ENCODE assay signal across 1 cellular context in the genomic region with DNA sequence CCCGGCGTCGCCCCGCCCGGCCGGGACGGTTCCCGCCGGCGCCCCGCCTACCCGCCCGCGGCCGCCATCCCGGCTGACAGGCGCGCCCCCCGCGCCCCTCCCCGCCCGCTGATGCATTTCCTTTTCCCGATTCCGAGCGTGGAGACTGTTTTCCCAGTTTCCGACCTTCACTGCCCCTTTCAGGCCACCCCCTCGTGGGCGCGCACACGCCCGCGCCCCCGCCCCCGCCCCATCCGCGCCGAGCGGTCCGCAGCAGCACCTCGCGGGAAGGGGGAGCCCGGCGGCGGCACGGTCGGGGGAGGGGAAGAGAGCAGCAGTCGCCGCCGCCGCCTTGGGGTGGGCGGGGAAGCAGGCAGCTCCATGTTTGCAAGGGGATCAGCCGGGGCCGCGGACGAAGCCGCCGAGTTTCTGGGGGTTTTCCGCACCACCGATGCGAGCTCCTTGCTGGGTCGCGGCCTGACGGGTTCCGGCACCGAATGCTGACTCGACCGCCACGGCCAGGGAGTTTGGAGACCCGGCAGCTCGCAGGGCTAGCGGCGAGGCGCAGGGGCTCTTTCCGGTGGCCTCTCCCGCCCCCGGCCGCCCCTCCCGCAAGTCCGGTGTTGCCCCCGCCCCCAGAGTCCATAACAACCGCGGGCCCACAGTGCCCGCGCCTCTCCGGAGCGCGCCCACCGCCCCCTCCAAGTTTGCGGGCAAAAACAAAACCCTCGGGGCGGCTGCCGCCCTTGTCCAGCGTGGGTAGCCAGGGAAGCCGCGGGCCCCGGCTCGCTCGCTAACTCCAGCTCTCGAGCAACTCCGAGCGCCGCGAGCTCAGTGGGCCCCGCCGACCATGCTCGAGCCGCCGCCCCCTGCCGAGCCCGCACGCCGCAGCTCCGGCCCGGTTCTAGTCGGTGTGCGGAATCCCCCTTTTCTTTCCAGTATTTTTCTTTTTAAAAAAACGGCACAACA.
TF ChIP-seq lines count a peak whose summit lies in the region.

No MANE protein-coding gene starts in this region.

TF ChIP-seq in GM23338, 12 proteins besides CTCF, POLR2A, EP300 and RAD21 (continued from another document):
- TF ChIP-seq, protein P1, sequence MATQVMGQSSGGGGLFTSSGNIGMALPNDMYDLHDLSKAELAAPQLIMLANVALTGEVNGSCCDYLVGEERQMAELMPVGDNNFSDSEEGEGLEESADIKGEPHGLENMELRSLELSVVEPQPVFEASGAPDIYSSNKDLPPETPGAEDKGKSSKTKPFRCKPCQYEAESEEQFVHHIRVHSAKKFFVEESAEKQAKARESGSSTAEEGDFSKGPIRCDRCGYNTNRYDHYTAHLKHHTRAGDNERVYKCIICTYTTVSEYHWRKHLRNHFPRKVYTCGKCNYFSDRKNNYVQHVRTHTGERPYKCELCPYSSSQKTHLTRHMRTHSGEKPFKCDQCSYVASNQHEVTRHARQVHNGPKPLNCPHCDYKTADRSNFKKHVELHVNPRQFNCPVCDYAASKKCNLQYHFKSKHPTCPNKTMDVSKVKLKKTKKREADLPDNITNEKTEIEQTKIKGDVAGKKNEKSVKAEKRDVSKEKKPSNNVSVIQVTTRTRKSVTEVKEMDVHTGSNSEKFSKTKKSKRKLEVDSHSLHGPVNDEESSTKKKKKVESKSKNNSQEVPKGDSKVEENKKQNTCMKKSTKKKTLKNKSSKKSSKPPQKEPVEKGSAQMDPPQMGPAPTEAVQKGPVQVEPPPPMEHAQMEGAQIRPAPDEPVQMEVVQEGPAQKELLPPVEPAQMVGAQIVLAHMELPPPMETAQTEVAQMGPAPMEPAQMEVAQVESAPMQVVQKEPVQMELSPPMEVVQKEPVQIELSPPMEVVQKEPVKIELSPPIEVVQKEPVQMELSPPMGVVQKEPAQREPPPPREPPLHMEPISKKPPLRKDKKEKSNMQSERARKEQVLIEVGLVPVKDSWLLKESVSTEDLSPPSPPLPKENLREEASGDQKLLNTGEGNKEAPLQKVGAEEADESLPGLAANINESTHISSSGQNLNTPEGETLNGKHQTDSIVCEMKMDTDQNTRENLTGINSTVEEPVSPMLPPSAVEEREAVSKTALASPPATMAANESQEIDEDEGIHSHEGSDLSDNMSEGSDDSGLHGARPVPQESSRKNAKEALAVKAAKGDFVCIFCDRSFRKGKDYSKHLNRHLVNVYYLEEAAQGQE (IDR thresholded peaks at IDR 0.05; ENCODE audit: unreplicated experiment), result no peak
- TF ChIP-seq POLR2AphosphoS5 (IDR thresholded peaks at IDR 0.05; ENCODE audit: low read depth) (no peak; the same call in none of the 2 replicates), EZH2phosphoT487 (IDR thresholded peaks at IDR 0.05; ENCODE audit: unreplicated experiment) (no peak), ETS1 (IDR thresholded peaks at IDR 0.05) (no peak)
